Comparison of ENCODE assay signal across 25 cellular contexts in the genomic region with DNA sequence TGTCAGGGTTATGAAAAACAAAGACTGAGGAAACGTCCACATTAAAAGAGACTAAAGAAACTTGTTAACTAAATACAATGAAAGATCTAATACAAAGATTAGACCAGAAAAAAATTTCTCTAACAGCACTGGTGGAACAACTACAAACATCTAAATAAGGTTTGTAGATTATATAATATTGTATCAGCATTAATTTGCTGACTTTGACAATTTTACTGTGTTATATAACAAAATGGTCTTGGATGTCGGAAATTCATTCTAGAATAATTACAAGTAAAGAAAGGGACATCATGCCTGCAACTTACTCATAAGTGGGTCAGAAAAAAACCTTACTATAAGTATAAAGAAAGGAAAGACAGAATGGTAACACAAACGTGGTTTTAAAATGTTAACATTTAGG. TPM values are rescaled to one million over a fixed set of nuclear protein-coding genes. Genes with fewer than 3 reads are reported as not detected.
DNase-seq lines count a peak whose midpoint lies in the region; ATAC-seq, FAIRE-seq and TF ChIP-seq lines count a peak whose summit lies in the region.
"Had no signal": no experiment of that assay in that cellular context is flagged by ENCODE, and none has a peak within 500 bp of the region (broad histone marks: within the 10 kb centered on the region; RNA-seq: fewer than 3 reads in every experiment).

No MANE protein-coding gene starts in this region.

- no peak for TF ChIP-seq RAD21 in HepG2 (CRISPR knock-in tag; IDR thresholded peaks at IDR 0.05)
- no peak for TF ChIP-seq RAD21 in IMR-90 (IDR thresholded peaks at IDR 0.05; ENCODE audit: low read length)

- CTCF ChIA-PET in HepG2 (lab: Yijun Ruan, JAX; ENCODE audit: low intra/inter-chr PET ratio, low total read pairs) (no interaction called here), IMR-90 (lab: Yijun Ruan, JAX) (interaction anchor here (0.6 kb wide), 1 partner anchor 661 kb away, joined by 3 read pairs; no protein-coding TSS in a partner anchor)

- TF ChIP-seq EP300 in HepG2 (IDR thresholded peaks at IDR 0.05; ENCODE audit: low read depth in 2 of 2, low read length in 2 of 2) (no peak), HepG2 (CRISPR knock-in tag; IDR thresholded peaks at IDR 0.05; ENCODE audit: borderline replicate concordance) (no peak)

- no peak overlapping the region for H2BK5ac ChIP-seq in IMR-90 (ENCODE audit: low read depth, low read length, poor library complexity, severe bottlenecking)

- H2BK120ac ChIP-seq in IMR-90 (ENCODE audit: low read depth, low read length), result no peak overlapping the region

- H2AK5ac ChIP-seq in IMR-90 (ENCODE audit: low read depth, low read length), result no peak overlapping the region

- BruUV-seq in HepG2 (replicated peaks; lab: Mats Ljungman, UMichigan) (no TSS peak), IMR-90 (replicated peaks; lab: Mats Ljungman, UMichigan) (no TSS peak)

- no peak overlapping the region for H3K23ac ChIP-seq in IMR-90 (ENCODE audit: low read depth, low read length)

- H3K27ac ChIP-seq in HepG2 (ENCODE audit: extremely low read length, insufficient read depth, low read length) (no peak overlapping the region), right lobe of liver (no peak overlapping the region), IMR-90 (ENCODE audit: insufficient read depth, low read length) (no peak overlapping the region), subcutaneous abdominal adipose tissue (ENCODE audit: low read depth, low read length) (peak overlapping the region; percentile 13)
- H3K27ac ChIP-seq in effector memory CD4-positive, alpha-beta T cell (ENCODE audit: insufficient read depth, low read length, poor library complexity, severe bottlenecking), result no peak overlapping the region
- H3K27ac ChIP-seq: BLaER1 treated with 17β-estradiol and CSF1 and Interleukin-3, amounts not matched to agents 10 nM and 100 nM; C4-2B had no signal

- no peaks in the 10 kb centered on the region for H3K9me3 ChIP-seq in HepG2 (ENCODE audit: low read length)
- H3K9me3 ChIP-seq in right lobe of liver, result no peaks in the 10 kb centered on the region
- no peaks in the 10 kb centered on the region for H3K9me3 ChIP-seq in IMR-90 (ENCODE audit: control insufficient read depth, insufficient read depth, low read length)
- no peaks in the 10 kb centered on the region for H3K9me3 ChIP-seq in subcutaneous abdominal adipose tissue (ENCODE audit: control insufficient read depth in 5 of 5, low read length in 5 of 5)
- H3K9me3 ChIP-seq in effector memory CD4-positive, alpha-beta T cell (ENCODE audit: control insufficient read depth, low read length), result no peaks in the 10 kb centered on the region
- H3K9me3 ChIP-seq: BLaER1 treated with 17β-estradiol and CSF1 and Interleukin-3, amounts not matched to agents 10 nM and 100 nM had no signal

- intact Hi-C loops in HepG2 (cut with micrococcal nuclease; ENCODE audit: unreplicated experiment) (no loop called here), right lobe of liver (cut with DNase I) (no loop called here), IMR-90 (cut with micrococcal nuclease) (no loop called here)

- H3K27me3 ChIP-seq in HepG2 (ENCODE audit: control insufficient read depth in 1 of 2, insufficient read depth in 2 of 2, low read length in 2 of 2), result no peaks in the 10 kb centered on the region
- H3K27me3 ChIP-seq in right lobe of liver, result no peaks in the 10 kb centered on the region
- no peaks in the 10 kb centered on the region for H3K27me3 ChIP-seq in IMR-90 (ENCODE audit: control insufficient read depth, insufficient read depth, low read length)
- no peaks in the 10 kb centered on the region for H3K27me3 ChIP-seq in subcutaneous abdominal adipose tissue (ENCODE audit: control insufficient read depth in 5 of 5, insufficient read depth in 4 of 5, low read length in 5 of 5)
- H3K27me3 ChIP-seq in effector memory CD4-positive, alpha-beta T cell (replicated peaks; ENCODE audit: control insufficient read depth, insufficient read depth, low read length, poor library complexity, severe bottlenecking), result no peaks in the 10 kb centered on the region
- H3K27me3 ChIP-seq: BLaER1 treated with 17β-estradiol and CSF1 and Interleukin-3, amounts not matched to agents 10 nM and 100 nM had no signal

- FAIRE-seq in HepG2 (lab: Jason Lieb, UNC) (no peak), frontal cortex (lab: Jason Lieb, UNC) (peak; percentile 42)
- FAIRE-seq: D721Med, GM12878, GM12892, GM18507 had no signal

- H3K9ac ChIP-seq in HepG2 (ENCODE audit: insufficient read depth, low read depth, low read length) (no peak overlapping the region), IMR-90 (ENCODE audit: low read depth, low read length) (no peak overlapping the region), subcutaneous abdominal adipose tissue (ENCODE audit: low read length in 5 of 5) (no peak overlapping the region)
- H3K9ac ChIP-seq: BLaER1 treated with 17β-estradiol and CSF1 and Interleukin-3, amounts not matched to agents 10 nM and 100 nM had no signal

- no peak overlapping the region for H4K5ac ChIP-seq in IMR-90 (ENCODE audit: low read depth, low read length)

- H2BK20ac ChIP-seq in IMR-90 (ENCODE audit: low read depth, low read length), result no peak overlapping the region

- ATAC-seq in HepG2 (no peak), right lobe of liver (no peak), IMR-90 (ENCODE audit: low read depth) (no peak), GM19467 (IDR thresholded peaks at IDR 0.05; ENCODE audit: unreplicated experiment) (no peak)
- ATAC-seq: CD8-positive, alpha-beta T cell; GM12878 had no signal

- no peak overlapping the region for H3K4me2 ChIP-seq in HepG2 (ENCODE audit: low read depth, low read length)
- H3K4me2 ChIP-seq in IMR-90 (ENCODE audit: low read depth, low read length), result no peak overlapping the region
- H3K4me2 ChIP-seq: BLaER1 treated with 17β-estradiol and CSF1 and Interleukin-3, amounts not matched to agents 10 nM and 100 nM had no signal

- H4K91ac ChIP-seq in IMR-90 (ENCODE audit: insufficient read depth, low read depth, low read length), result no peak overlapping the region

- dilution Hi-C loops in IMR-90 (cut with HindIII; ENCODE audit: low sequenced_read_pairs, unreplicated experiment), result no loop called here

- POLR2A ChIA-PET in HepG2 (lab: Yijun Ruan, JAX) (no interaction called here), IMR-90 (lab: Charles Lee; ENCODE audit: unreplicated experiment) (no interaction called here)

- peaks cover 23 to 38% of the 10 kb centered on the region in 2 experiments for H3K79me1 ChIP-seq in IMR-90 (ENCODE audit: low read depth in 1 of 2, low read length in 2 of 2)

- no peak overlapping the region for H4K8ac ChIP-seq in IMR-90 (ENCODE audit: low read depth in 2 of 2, low read length in 2 of 2)

- no peak overlapping the region for H2BK15ac ChIP-seq in IMR-90 (ENCODE audit: low read depth, low read length)

- H3K4me3 ChIP-seq in HepG2 (replicated peaks in 1 of 3; ENCODE audit: insufficient read depth in 1 of 3, low read depth in 2 of 3, low read length in 3 of 3) (no peak overlapping the region), right lobe of liver (no peak overlapping the region), IMR-90 (ENCODE audit: insufficient read depth, low read depth, low read length) (no peak overlapping the region), subcutaneous abdominal adipose tissue (ENCODE audit: low read depth in 1 of 5, low read length in 5 of 5) (no peak overlapping the region)
- no peak overlapping the region for H3K4me3 ChIP-seq in effector memory CD4-positive, alpha-beta T cell (ENCODE audit: insufficient read depth, low read depth, low read length, poor library complexity, severe bottlenecking)
- H3K4me3 ChIP-seq: BLaER1 treated with 17β-estradiol and CSF1 and Interleukin-3, amounts not matched to agents 10 nM and 100 nM; GM12878 had no signal

- DNase-seq in HepG2 (ENCODE audit: low spot score), result no peak
- DNase-seq in right lobe of liver, result no peak
- no peak for DNase-seq in IMR-90
- no peak for DNase-seq in frontal cortex (ENCODE audit: low spot score in 2 of 2)
- no peak for DNase-seq in hypothalamus (lab: John Stamatoyannopoulos, UW)
- no peak for DNase-seq in effector memory CD4-positive, alpha-beta T cell
- DNase-seq: 8988T; AML-193; Caco-2; Calu3; CD4-positive, alpha-beta T cell; CD8-positive, alpha-beta T cell; DMS53; DMS79; DND-41; EL; GDM1 had no signal

- TF ChIP-seq CTCF in HepG2 (CRISPR knock-in tag; IDR thresholded peaks at IDR 0.05) (no peak), right lobe of liver (IDR thresholded peaks at IDR 0.05) (no peak), IMR-90 (conservative IDR thresholded peaks at IDR 0.05; ENCODE audit: low read depth, low read length) (no peak)

- TF ChIP-seq POLR2A in HepG2 (IDR thresholded peaks at IDR 0.05; ENCODE audit: insufficient read depth in 1 of 2, low read depth in 2 of 2, low read length in 2 of 2) (no peak), right lobe of liver (IDR thresholded peaks at IDR 0.05) (no peak), IMR-90 (IDR thresholded peaks at IDR 0.05; ENCODE audit: low read depth, low read length) (no peak)

- H3K79me2 ChIP-seq in HepG2 (ENCODE audit: insufficient read depth, low read length), result no peaks in the 10 kb centered on the region

- no peak overlapping the region for H3K56ac ChIP-seq in IMR-90 (ENCODE audit: extremely low read depth, insufficient read depth, low read length)

- H3K14ac ChIP-seq in IMR-90 (replicated peaks; ENCODE audit: low read depth, low read length), result no peak overlapping the region

- H4K20me1 ChIP-seq in HepG2 (ENCODE audit: insufficient read depth, low read length), result no peaks in the 10 kb centered on the region
- H4K20me1 ChIP-seq in IMR-90 (ENCODE audit: insufficient read depth, low read length), result peaks cover 10% of the 10 kb centered on the region

- 98% methylated on average over 3 of the region's 3 CpGs for WGBS in HepG2 (ENCODE audit: low lambda C conversion rate)
- 75% methylated on average over 3 of the region's 3 CpGs for WGBS in right lobe of liver (ENCODE audit: insufficient coverage, low coverage, low lambda C conversion rate, missing lambda C conversion rate)
- WGBS in IMR-90 (ENCODE audit: extremely low coverage in 2 of 2, insufficient read length in 1 of 2), 2 experiments, result no CpG with 5 or more reads among the region's 3 CpGs

- no peak overlapping the region for H2AK9ac ChIP-seq in IMR-90 (replicated peaks; ENCODE audit: low read depth, low read length, poor library complexity)

- in situ Hi-C loops in HepG2 (cut with HindIII; ENCODE audit: extremely low pct_ligation_motif_present, low pct_unique_long_range_greater_than_20kb) (no loop called here), IMR-90 (cut with MboI; ENCODE audit: low sequenced_read_pairs) (no loop called here)

- H2AFZ ChIP-seq in HepG2 (ENCODE audit: low read length) (no peak overlapping the region), IMR-90 (replicated peaks; ENCODE audit: low read length, poor library complexity) (no peak overlapping the region)

- H3K4me1 ChIP-seq in HepG2 (ENCODE audit: insufficient read depth, low read length) (no peaks in the 10 kb centered on the region), right lobe of liver (no peaks in the 10 kb centered on the region), IMR-90 (ENCODE audit: control insufficient read depth, insufficient read depth, low read length) (no peaks in the 10 kb centered on the region), subcutaneous abdominal adipose tissue (ENCODE audit: control insufficient read depth in 5 of 5, insufficient read depth in 5 of 5, low read length in 5 of 5) (peaks cover 0 to 4% (median 0%) of the 10 kb centered on the region in 5 donors)
- no peaks in the 10 kb centered on the region for H3K4me1 ChIP-seq in effector memory CD4-positive, alpha-beta T cell (ENCODE audit: control insufficient read depth, insufficient read depth, low read length, poor library complexity, severe bottlenecking)
- H3K4me1 ChIP-seq: BLaER1 treated with 17β-estradiol and CSF1 and Interleukin-3, amounts not matched to agents 10 nM and 100 nM; Caco-2 had no signal

- H3K36me3 ChIP-seq in HepG2 (replicated peaks in 1 of 2; ENCODE audit: control insufficient read depth in 1 of 2, insufficient read depth in 2 of 2, low read length in 2 of 2) (peaks cover 8 to 39% of the 10 kb centered on the region in 2 experiments; a peak in 4 of 5 replicates), right lobe of liver (peaks cover 0 to 41% (median 17%) of the 10 kb centered on the region in 4 donors), IMR-90 (ENCODE audit: control insufficient read depth, insufficient read depth, low read length) (peaks cover 24% of the 10 kb centered on the region), subcutaneous abdominal adipose tissue (ENCODE audit: control insufficient read depth in 5 of 5, insufficient read depth in 5 of 5, low read length in 5 of 5) (peaks cover 21 to 36% (median 29%) of the 10 kb centered on the region in 5 donors)
- peaks cover 40% of the 10 kb centered on the region for H3K36me3 ChIP-seq in effector memory CD4-positive, alpha-beta T cell (ENCODE audit: control insufficient read depth, insufficient read depth, low read length)

- H3K9me1 ChIP-seq in IMR-90 (ENCODE audit: insufficient read depth, low read length), result no peaks in the 10 kb centered on the region

- H3K4ac ChIP-seq in IMR-90 (ENCODE audit: low read depth, low read length), result no peak overlapping the region

- H3K18ac ChIP-seq in IMR-90 (ENCODE audit: low read depth, low read length), result no peak overlapping the region

RNA-seq across cellular contexts. Expression of gene PJA2, which starts 50.1 kb away (rescaled TPM):
- total RNA-seq in HepG2 (2016; rRNA removed; fragmentation: Illumina TruSeq; extraction: Trizol), result 39.4 and 70.7 TPM in 2 replicates
- 5.1 and 6.3 TPM in 2 replicates for total RNA-seq in HepG2 (2016; cell fraction: cytosol; rRNA removed; fragmentation: Illumina TruSeq; extraction: Trizol; ENCODE audit: low read depth)
- total RNA-seq in HepG2 (2016; cell fraction: insoluble cytoplasmic fraction; rRNA removed; fragmentation: Illumina TruSeq; extraction: Trizol), result 37.3 and 71.4 TPM in 2 replicates
- total RNA-seq in HepG2 (2016; cell fraction: membrane; rRNA removed; fragmentation: Illumina TruSeq; extraction: Trizol), result 22.7 and 27.8 TPM in 2 replicates
- total RNA-seq in HepG2 (2016; cell fraction: nucleus; rRNA removed; fragmentation: Illumina TruSeq; extraction: Trizol), result 34.8 and 35.7 TPM in 2 replicates
- 29.7 and 41.4 TPM in 2 replicates for polyA plus RNA-seq in HepG2 (2011; rRNA removed)
- polyA plus RNA-seq in HepG2 (2011; cell fraction: cytosol; rRNA removed), result 16.5 and 25.6 TPM in 2 replicates
- polyA plus RNA-seq in HepG2 (2011; cell fraction: nucleus; rRNA removed), result 11.3 and 14.3 TPM in 2 replicates
- 37.0 and 42.7 TPM in 2 replicates for polyA plus RNA-seq in HepG2 (2012)
- polyA plus RNA-seq in HepG2 (2016; cell fraction: cytosol; fragmentation: Illumina TruSeq; extraction: Trizol; ENCODE audit: low read depth), result 2.4 and 2.8 TPM in 2 replicates
- 55.5 and 60.0 TPM in 2 replicates for polyA plus RNA-seq in HepG2 (2016; cell fraction: insoluble cytoplasmic fraction; fragmentation: Illumina TruSeq; extraction: Trizol; ENCODE audit: low read depth)
- polyA plus RNA-seq in HepG2 (2016; cell fraction: membrane; fragmentation: Illumina TruSeq; extraction: Trizol; ENCODE audit: low read depth), result 9.5 and 12.5 TPM in 2 replicates
- polyA plus RNA-seq in HepG2 (2016; cell fraction: nucleus; fragmentation: Illumina TruSeq; extraction: Trizol; ENCODE audit: insufficient read depth, low read depth), result 22.2 and 24.7 TPM in 2 replicates
- 30.6 and 33.6 TPM in 2 replicates for polyA minus RNA-seq in HepG2 (2011; rRNA and poly(A)+ RNA removed; ENCODE audit: low replicate concordance)
- polyA minus RNA-seq in HepG2 (2011; cell fraction: cytosol; rRNA and poly(A)+ RNA removed), result 45.1 and 46.4 TPM in 2 replicates
- 65.7 and 70.6 TPM in 2 replicates for polyA minus RNA-seq in HepG2 (2011; cell fraction: nucleus; rRNA and poly(A)+ RNA removed)
- total RNA-seq in right lobe of liver, result 10 to 100 TPM; 34.2 to 47.3 (median 40.8) TPM
- 70.6 and 112 TPM in 2 replicates for total RNA-seq in IMR-90 (2012; rRNA removed)
- 32.8 and 42.3 TPM in 2 replicates for polyA plus RNA-seq in IMR-90 (2012; rRNA removed)
- 7.5 and 9.4 TPM in 2 replicates for polyA plus RNA-seq in IMR-90 (2012; cell fraction: cytosol; rRNA removed)
- polyA plus RNA-seq in IMR-90 (2012; cell fraction: nucleus; rRNA removed; ENCODE audit: low replicate concordance), result 2.6 and 20.3 TPM in 2 replicates
- total RNA-seq in frontal cortex, result 297 TPM
